Comparison of ENCODE assay signal across 23 cellular contexts in genomic region chr6:1479601-1480236, GRCh38.
A peak's percentile ranks its signal among the peaks of the same experiment; 100 is the strongest.
DNase-seq lines count a peak whose midpoint lies in the region; ATAC-seq and TF ChIP-seq lines count a peak whose summit lies in the region.
"Had no signal": no experiment of that assay in that cellular context is flagged by ENCODE, and none has a peak within 500 bp of the region (broad histone marks: within the 10 kb centered on the region; RNA-seq: fewer than 3 reads in every experiment).

No MANE protein-coding gene starts in this region.

- H3K4me1 Mint-ChIP-seq in HFFc6 (ENCODE audit: low read depth) = peaks cover 65% of the 10 kb centered on the region
- H3K4me1 Mint-ChIP-seq: CD8-positive, alpha-beta memory T cell had no signal

- H3K36me3 ChIP-seq in mammary epithelial cell (ENCODE audit: insufficient read depth, low read length) (no peaks in the 10 kb centered on the region), right lobe of liver (no peaks in the 10 kb centered on the region), testis (ENCODE audit: low read depth, missing control alignments) (no peaks in the 10 kb centered on the region), BE2C (no peaks in the 10 kb centered on the region), uterus (no peaks in the 10 kb centered on the region)

- DNase-seq in HFFc6 (no peak), mammary epithelial cell (no peak), right lobe of liver (no peak), testis (peak; percentile 45), BE2C (no peak), uterus (no peak)
- DNase-seq: AML-193; CD8-positive, alpha-beta memory T cell; DMS53; GDM1; GOT3; NCI-H1092 treated with DMSO at 0.1 percent for 48 hours; NCI-H146; NCI-H2029 treated with DMSO at 0.1 percent for 48 hours; NCI-H2171; NCI-H345; NCI-H774; NK-92 treated with Interleukin-12 subunit alpha and Interleukin-12 subunit beta, amount 100 ng/mL, for 24 hours had no signal

- no peak overlapping the region for H3K27ac ChIP-seq in mammary epithelial cell (ENCODE audit: insufficient read depth, low read depth, low read length)
- H3K27ac ChIP-seq in right lobe of liver = peak overlapping the region in 2 of 3 donors; percentile 19 to 23
- peak overlapping the region; percentile 26 to 63 for H3K27ac ChIP-seq in testis
- no peak overlapping the region for H3K27ac ChIP-seq in uterus
- H3K27ac ChIP-seq: C4-2B had no signal

- no peaks in the 10 kb centered on the region for H3K79me2 ChIP-seq in mammary epithelial cell (ENCODE audit: insufficient read depth, low read length)

- no peak overlapping the region for H2AFZ ChIP-seq in mammary epithelial cell (ENCODE audit: low read depth, low read length)

- no peak for TF ChIP-seq CTCF in HFFc6 (IDR thresholded peaks at IDR 0.05)
- TF ChIP-seq CTCF in mammary epithelial cell (conservative IDR thresholded peaks at IDR 0.05 in 1 of 2, IDR thresholded peaks at IDR 0.05 in 1 of 2; ENCODE audit: extremely low read depth in 1 of 2, insufficient read depth in 1 of 2, low read depth in 1 of 2, low read length in 2 of 2) = no peak
- TF ChIP-seq CTCF in right lobe of liver (IDR thresholded peaks at IDR 0.05) = no peak
- no peak for TF ChIP-seq CTCF in testis (IDR thresholded peaks at IDR 0.05)
- no peak for TF ChIP-seq CTCF in BE2C (IDR thresholded peaks at IDR 0.05; ENCODE audit: low read depth, low read length)
- no peak for TF ChIP-seq CTCF in uterus (IDR thresholded peaks at IDR 0.05)

- dilution Hi-C loops in mammary epithelial cell (cut with HindIII; ENCODE audit: low sequenced_read_pairs) = no loop called here

- intact Hi-C loops in mammary epithelial cell (cut with micrococcal nuclease) = no loop called here
- intact Hi-C loops in right lobe of liver (cut with DNase I) = no loop called here
- intact Hi-C loops in testis (cut with DNase I; ENCODE audit: low total_unique reads) = no loop called here
- intact Hi-C loops in uterus (cut with DNase I; ENCODE audit: low total_unique reads) = no loop called here

- H3K9ac ChIP-seq in mammary epithelial cell (ENCODE audit: insufficient read depth, low read length) = no peak overlapping the region

- CTCF ChIA-PET in mammary epithelial cell (lab: Charles Lee; ENCODE audit: low non-redundant PET) = no interaction called here

- ATAC-seq in right lobe of liver (peak; percentile 53 to 74 (median 61)), HG02623 (IDR thresholded peaks at IDR 0.05; ENCODE audit: unreplicated experiment) (no peak)
- ATAC-seq: HCT116, K562, Panc1 had no signal

- BruUV-seq in mammary epithelial cell (replicated peaks; lab: Mats Ljungman, UMichigan) = TSS peak; percentile 77

- H3K27me3 Mint-ChIP-seq in HFFc6 (ENCODE audit: insufficient read depth) = no peaks in the 10 kb centered on the region

- H3K9me3 Mint-ChIP-seq in HFFc6 = no peaks in the 10 kb centered on the region

- 96% methylated on average over 3 of the region's 3 CpGs for WGBS in mammary epithelial cell (ENCODE audit: low coverage, missing lambda C conversion rate)
- WGBS in right lobe of liver (ENCODE audit: insufficient coverage, low coverage, low lambda C conversion rate, missing lambda C conversion rate) = 68% methylated on average over 3 of the region's 3 CpGs
- 23 to 32% methylated on average over 3 of the region's 3 CpGs for WGBS in testis, 2 donors

- no peaks in the 10 kb centered on the region for H4K20me1 ChIP-seq in mammary epithelial cell (ENCODE audit: insufficient read depth, low read length)

- H3K4me2 ChIP-seq in mammary epithelial cell (ENCODE audit: insufficient read depth, low read depth, low read length) = no peak overlapping the region

- in situ Hi-C loops in mammary epithelial cell (cut with MboI; ENCODE audit: low sequenced_read_pairs in 2 of 2) = no loop called here

- no peaks in the 10 kb centered on the region for H3K27me3 ChIP-seq in mammary epithelial cell (ENCODE audit: insufficient read depth, low read length)
- no peaks in the 10 kb centered on the region for H3K27me3 ChIP-seq in right lobe of liver
- no peaks in the 10 kb centered on the region for H3K27me3 ChIP-seq in testis
- H3K27me3 ChIP-seq in BE2C = peaks cover 6% of the 10 kb centered on the region; the same call in 1 of the 2 replicates
- no peaks in the 10 kb centered on the region for H3K27me3 ChIP-seq in uterus

- H3K9me3 ChIP-seq in mammary epithelial cell (replicated peaks; ENCODE audit: insufficient read depth, low read length) = no peaks in the 10 kb centered on the region
- no peaks in the 10 kb centered on the region for H3K9me3 ChIP-seq in right lobe of liver
- H3K9me3 ChIP-seq in testis = no peaks in the 10 kb centered on the region
- H3K9me3 ChIP-seq in BE2C = no peaks in the 10 kb centered on the region
- H3K9me3 ChIP-seq in uterus = no peaks in the 10 kb centered on the region

- no peaks in the 10 kb centered on the region for H3K36me3 Mint-ChIP-seq in HFFc6 (ENCODE audit: low read depth)
- H3K36me3 Mint-ChIP-seq: CD8-positive, alpha-beta memory T cell had no signal

- H3K4me1 ChIP-seq in mammary epithelial cell (ENCODE audit: insufficient read depth, low read length) (peaks cover 30% of the 10 kb centered on the region), right lobe of liver (peaks cover 0 to 18% (median 3%) of the 10 kb centered on the region in 4 donors), testis (peaks cover 11% of the 10 kb centered on the region), BE2C (no peaks in the 10 kb centered on the region), uterus (no peaks in the 10 kb centered on the region)

- no peak overlapping the region for H3K4me3 ChIP-seq in mammary epithelial cell (replicated peaks in 1 of 3; ENCODE audit: insufficient read depth in 1 of 3, low read depth in 2 of 3, low read length in 3 of 3)
- H3K4me3 ChIP-seq in right lobe of liver = no peak overlapping the region
- no peak overlapping the region for H3K4me3 ChIP-seq in testis
- H3K4me3 ChIP-seq in BE2C (ENCODE audit: low read depth, low read length) = no peak overlapping the region
- H3K4me3 ChIP-seq in uterus = no peak overlapping the region
- H3K4me3 ChIP-seq: K562 had no signal

- no peak overlapping the region for H3K4me3 Mint-ChIP-seq in HFFc6
- H3K4me3 Mint-ChIP-seq: CD8-positive, alpha-beta memory T cell had no signal

- no peak for TF ChIP-seq POLR2A in right lobe of liver (IDR thresholded peaks at IDR 0.05)
- no peak for TF ChIP-seq POLR2A in testis (IDR thresholded peaks at IDR 0.05)
- no peak for TF ChIP-seq POLR2A in uterus (IDR thresholded peaks at IDR 0.05)

- peak overlapping the region; percentile 62 for H3K27ac Mint-ChIP-seq in HFFc6
- H3K27ac Mint-ChIP-seq: CD8-positive, alpha-beta memory T cell had no signal

Comparison
In these comparisons a context has a peak if more than half of its experiments do, and no peak if none do; other contexts are left out.
1. H3K27ac ChIP-seq: peak in right lobe of liver (2 of 3) and testis (2 of 2); none in mammary epithelial cell (single experiment) and uterus (0 of 2).